ENCODE assay signal across 8 cellular contexts in genomic region chr2:126776255-126776654, GRCh38.
DNase-seq lines count a peak whose midpoint lies in the region; ATAC-seq and TF ChIP-seq lines count a peak whose summit lies in the region.

No MANE protein-coding gene starts in this region.

- no peak overlapping the region for H3K27ac Mint-ChIP-seq in mesothelial cell of epicardium

- no peaks in the 10 kb centered on the region for H3K36me3 Mint-ChIP-seq in mesothelial cell of epicardium

- no peaks in the 10 kb centered on the region for H3K36me3 ChIP-seq in A673 (ENCODE audit: insufficient read depth, low read length, poor library complexity, severe bottlenecking)
- no peaks in the 10 kb centered on the region for H3K36me3 ChIP-seq in body of pancreas (replicated peaks in 1 of 2; ENCODE audit: insufficient read depth in 1 of 2, low read depth in 2 of 2)

- H3K4me3 Mint-ChIP-seq in mesothelial cell of epicardium = peak overlapping the region; percentile 88

- BruUV-seq in A673 (replicated peaks; lab: Mats Ljungman, UMichigan) = no TSS peak

- peaks cover 7% of the 10 kb centered on the region for H3K4me1 Mint-ChIP-seq in mesothelial cell of epicardium

- DNase-seq in A673 (ENCODE audit: low spot score) (no peak), body of pancreas (peak in 2 of 4 donors; percentile 14 to 15), mesothelial cell of epicardium (ENCODE audit: low spot score in 2 of 2, unreplicated experiment in 2 of 2) (no peak), LoVo (ENCODE audit: low spot score) (no peak), HPDE6-E6E7 (ENCODE audit: extremely low spot score) (no peak), activated gamma-delta T cell treated with Interleukin-2 at 50 U/mL for 16 hours (no peak)

- TF ChIP-seq CTCF in A673 (conservative IDR thresholded peaks at IDR 0.05; ENCODE audit: low read depth, low read length) (no peak), body of pancreas (IDR thresholded peaks at IDR 0.05) (no peak), mesothelial cell of epicardium (IDR thresholded peaks at IDR 0.05; ENCODE audit: unreplicated experiment) (no peak)

- TF ChIP-seq POLR2A in body of pancreas (IDR thresholded peaks at IDR 0.05) = no peak

- peaks cover 56% of the 10 kb centered on the region for H3K27me3 Mint-ChIP-seq in mesothelial cell of epicardium (ENCODE audit: low read depth)

- POLR2A ChIA-PET in A673 (lab: Charles Lee; ENCODE audit: low non-redundant PET) = no interaction called here

- H3K27me3 ChIP-seq in A673 (replicated peaks; ENCODE audit: insufficient read depth, low read depth, low read length, poor library complexity) = no peaks in the 10 kb centered on the region
- H3K27me3 ChIP-seq in body of pancreas = no peaks in the 10 kb centered on the region

- CTCF ChIA-PET in A673 (lab: Charles Lee) = interaction anchor here (1.0 to 1.5 kb wide), 2 partner anchors 248 to 274 kb away, joined by 3 to 10 read pairs; no protein-coding TSS in a partner anchor

- ATAC-seq in GM21576 (IDR thresholded peaks at IDR 0.05; ENCODE audit: unreplicated experiment) (peak; percentile 6), body of pancreas (peak; percentile 18), HG02798 (IDR thresholded peaks at IDR 0.05; ENCODE audit: poor library complexity, unreplicated experiment) (no peak)

- H3K4me3 ChIP-seq in A673 (ENCODE audit: low read depth, low read length, poor library complexity, severe bottlenecking) = peak overlapping the region; percentile 51
- H3K4me3 ChIP-seq in body of pancreas = no peak overlapping the region

- intact Hi-C loops in A673 (cut with micrococcal nuclease; ENCODE audit: unreplicated experiment) (loop anchor here (2.0 to 5.0 kb wide), 2 partner anchors 196 to 417 kb away; no protein-coding TSS in a partner anchor), body of pancreas (cut with DNase I) (loop anchor here (10.0 kb wide), 1 partner anchor 241 kb away; no protein-coding TSS in a partner anchor)

- WGBS in body of pancreas, 2 donors = 34 to 38% methylated on average over 8 to 9 of the region's 9 CpGs

- H3K4me1 ChIP-seq in A673 (ENCODE audit: insufficient read depth, low read length, poor library complexity, severe bottlenecking) = no peaks in the 10 kb centered on the region
- H3K4me1 ChIP-seq in body of pancreas = no peaks in the 10 kb centered on the region

- no peaks in the 10 kb centered on the region for H3K9me3 Mint-ChIP-seq in mesothelial cell of epicardium

- H3K27ac ChIP-seq in A673 (ENCODE audit: low read depth, low read length, poor library complexity, severe bottlenecking) (no peak overlapping the region), body of pancreas (peak overlapping the region in 2 of 4 donors; percentile 76)

- H3K9me3 ChIP-seq in A673 (ENCODE audit: low read depth, low read length, poor library complexity, severe bottlenecking) = no peaks in the 10 kb centered on the region
- H3K9me3 ChIP-seq in body of pancreas = no peaks in the 10 kb centered on the region
